In the genomic region with DNA sequence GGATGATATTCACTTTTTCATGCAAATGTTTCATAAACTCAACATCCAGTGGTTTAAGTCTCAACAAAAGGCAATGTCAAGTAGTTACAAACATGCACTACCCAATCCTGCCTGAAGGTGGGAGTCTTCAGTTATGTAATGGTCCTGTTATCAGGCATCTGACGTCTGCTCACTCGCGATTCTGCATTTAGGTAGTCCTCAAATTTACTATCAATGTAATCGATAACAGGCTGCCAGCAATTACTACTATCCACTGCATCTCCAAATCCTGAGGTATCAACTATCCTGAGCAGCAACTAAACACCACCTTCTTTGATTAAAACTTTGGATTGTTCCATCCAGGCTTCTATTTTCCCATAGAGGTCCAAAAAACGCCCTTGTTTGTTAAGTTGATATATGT, we compare ENCODE assay signal across 9 cellular contexts. TPM values are rescaled to one million over a fixed set of nuclear protein-coding genes. Genes with fewer than 3 reads are reported as not detected.
DNase-seq lines count a peak whose midpoint lies in the region; ATAC-seq and TF ChIP-seq lines count a peak whose summit lies in the region.
"Had no signal": no experiment of that assay in that cellular context is flagged by ENCODE, and none has a peak within 500 bp of the region (broad histone marks: within the 10 kb centered on the region; RNA-seq: fewer than 3 reads in every experiment).

No MANE protein-coding gene starts in this region.

- no peak overlapping the region for H4K8ac ChIP-seq in IMR-90 (ENCODE audit: low read depth in 2 of 2, low read length in 2 of 2)

- H3K36me3 ChIP-seq in IMR-90 (ENCODE audit: control insufficient read depth, insufficient read depth, low read length) (no peaks in the 10 kb centered on the region), SJSA1 (no peaks in the 10 kb centered on the region), body of pancreas (replicated peaks in 1 of 2; ENCODE audit: insufficient read depth in 1 of 2, low read depth in 2 of 2) (no peaks in the 10 kb centered on the region), kidney epithelial cell (ENCODE audit: control insufficient read depth, insufficient read depth, low read length) (no peaks in the 10 kb centered on the region)

- no peaks in the 10 kb centered on the region for H3K9me1 ChIP-seq in IMR-90 (ENCODE audit: insufficient read depth, low read length)

- CTCF ChIA-PET in IMR-90 (lab: Yijun Ruan, JAX): no interaction called here

- no peak overlapping the region for H3K4me2 ChIP-seq in IMR-90 (ENCODE audit: low read depth, low read length)

- no peak overlapping the region for H2BK120ac ChIP-seq in IMR-90 (ENCODE audit: low read depth, low read length)

- H2BK20ac ChIP-seq in IMR-90 (ENCODE audit: low read depth, low read length): no peak overlapping the region

- DNase-seq in DMS53 treated with DMSO at 0.1 percent for 48 hours (lab: John Stamatoyannopoulos, UW; ENCODE audit: unreplicated experiment): peak; percentile 3
- peak; percentile 47 for DNase-seq in IMR-90
- peak; percentile 12 to 48 for DNase-seq in SJSA1 (ENCODE audit: low read depth in 1 of 2, low spot score in 2 of 2)
- DNase-seq in body of pancreas: peak; percentile 52 to 61 (median 60)
- no peak for DNase-seq in kidney epithelial cell (ENCODE audit: low read depth)
- peak; percentile 21 for DNase-seq in stimulated activated CD4-positive, alpha-beta T cell treated with anti-CD3 and anti-CD28 coated beads, Interleukin-4, amount 100 ng/mL, for 4 hours
- DNase-seq in activated CD4-positive, CD25-positive, alpha-beta regulatory T cell treated with anti-CD3 and anti-CD28 coated beads, Interleukin-2, amount 50 U/mL, for 72 hours: no peak
- DNase-seq: activated naive CD8-positive, alpha-beta T cell treated with anti-CD3 and anti-CD28 coated beads, Interleukin-2, amount 10 ng/mL, durations not matched to agents 7 days and 5 days had no signal

- H4K20me1 ChIP-seq in IMR-90 (ENCODE audit: insufficient read depth, low read length): no peaks in the 10 kb centered on the region

- no peak overlapping the region for H2BK15ac ChIP-seq in IMR-90 (ENCODE audit: low read depth, low read length)

- H3K27ac ChIP-seq in IMR-90 (ENCODE audit: insufficient read depth, low read length): no peak overlapping the region
- no peak overlapping the region for H3K27ac ChIP-seq in SJSA1
- H3K27ac ChIP-seq in body of pancreas: no peak overlapping the region

- no peaks in the 10 kb centered on the region for H3K79me1 ChIP-seq in IMR-90 (ENCODE audit: low read depth in 1 of 2, low read length in 2 of 2)

- H2AK9ac ChIP-seq in IMR-90 (replicated peaks; ENCODE audit: low read depth, low read length, poor library complexity): no peak overlapping the region

- TF ChIP-seq RAD21 in IMR-90 (IDR thresholded peaks at IDR 0.05; ENCODE audit: low read length): peak; percentile 41; the same call in 1 of the 2 replicates

- no peaks in the 10 kb centered on the region for H3K4me1 ChIP-seq in IMR-90 (ENCODE audit: control insufficient read depth, insufficient read depth, low read length)
- H3K4me1 ChIP-seq in SJSA1 (replicated peaks): no peaks in the 10 kb centered on the region
- peaks cover 3% of the 10 kb centered on the region for H3K4me1 ChIP-seq in body of pancreas

- H3K18ac ChIP-seq in IMR-90 (ENCODE audit: low read depth, low read length): no peak overlapping the region

- TF ChIP-seq CTCF in IMR-90 (conservative IDR thresholded peaks at IDR 0.05; ENCODE audit: low read depth, low read length): peak; percentile 45
- TF ChIP-seq CTCF in body of pancreas (IDR thresholded peaks at IDR 0.05): peak; percentile 22 to 69 (median 59)
- peak; percentile 37 for TF ChIP-seq CTCF in kidney epithelial cell (IDR thresholded peaks at IDR 0.05; ENCODE audit: insufficient read depth, low read length, poor library complexity, severe bottlenecking)

- no peak overlapping the region for H2AK5ac ChIP-seq in IMR-90 (ENCODE audit: low read depth, low read length)

- no TSS peak for BruUV-seq in IMR-90 (replicated peaks; lab: Mats Ljungman, UMichigan)

- no peak overlapping the region for H3K23ac ChIP-seq in IMR-90 (ENCODE audit: low read depth, low read length)

- intact Hi-C loops in IMR-90 (cut with micrococcal nuclease): no loop called here
- intact Hi-C loops in body of pancreas (cut with DNase I): no loop called here

- ATAC-seq in IMR-90 (ENCODE audit: low read depth): peak; percentile 84
- no peak for ATAC-seq in body of pancreas
- no peak for ATAC-seq in GM18858 (IDR thresholded peaks at IDR 0.05; ENCODE audit: unreplicated experiment)

- H2AFZ ChIP-seq in IMR-90 (replicated peaks; ENCODE audit: low read length, poor library complexity): no peak overlapping the region

- H3K56ac ChIP-seq in IMR-90 (ENCODE audit: extremely low read depth, insufficient read depth, low read length): no peak overlapping the region

- no peak overlapping the region for H4K5ac ChIP-seq in IMR-90 (ENCODE audit: low read depth, low read length)

- H2BK5ac ChIP-seq in IMR-90 (ENCODE audit: low read depth, low read length, poor library complexity, severe bottlenecking): no peak overlapping the region

- whole genome bisulfite sequencing in IMR-90 (ENCODE audit: extremely low coverage in 2 of 2, insufficient read length in 1 of 2), 2 experiments: no CpG with 5 or more reads among the region's 5 CpGs
- WGBS in body of pancreas, 2 donors: 7 to 12% methylated on average over 2 to 5 of the region's 5 CpGs

- H4K91ac ChIP-seq in IMR-90 (ENCODE audit: insufficient read depth, low read depth, low read length): no peak overlapping the region

- H3K9ac ChIP-seq in IMR-90 (ENCODE audit: low read depth, low read length): no peak overlapping the region

- H3K14ac ChIP-seq in IMR-90 (replicated peaks; ENCODE audit: low read depth, low read length): no peak overlapping the region

- TF ChIP-seq POLR2A in IMR-90 (IDR thresholded peaks at IDR 0.05; ENCODE audit: low read depth, low read length) (no peak), body of pancreas (IDR thresholded peaks at IDR 0.05) (no peak)

- POLR2A ChIA-PET in IMR-90 (lab: Charles Lee; ENCODE audit: unreplicated experiment): no interaction called here

- H3K4me3 ChIP-seq in IMR-90 (ENCODE audit: insufficient read depth, low read depth, low read length): no peak overlapping the region
- H3K4me3 ChIP-seq in SJSA1: no peak overlapping the region
- H3K4me3 ChIP-seq in body of pancreas: no peak overlapping the region
- no peak overlapping the region for H3K4me3 ChIP-seq in kidney epithelial cell (ENCODE audit: low read depth, low read length)

- peaks cover 12% of the 10 kb centered on the region for H3K9me3 ChIP-seq in IMR-90 (ENCODE audit: control insufficient read depth, insufficient read depth, low read length)
- H3K9me3 ChIP-seq in SJSA1 (replicated peaks): no peaks in the 10 kb centered on the region
- H3K9me3 ChIP-seq in body of pancreas: no peaks in the 10 kb centered on the region

- no peaks in the 10 kb centered on the region for H3K27me3 ChIP-seq in IMR-90 (ENCODE audit: control insufficient read depth, insufficient read depth, low read length)
- H3K27me3 ChIP-seq in SJSA1 (replicated peaks): no peaks in the 10 kb centered on the region; the same call in 1 of the 2 replicates
- H3K27me3 ChIP-seq in body of pancreas: no peaks in the 10 kb centered on the region
- H3K27me3 ChIP-seq in kidney epithelial cell (ENCODE audit: control insufficient read depth, insufficient read depth, low read length): no peaks in the 10 kb centered on the region

- dilution Hi-C loops in IMR-90 (cut with HindIII; ENCODE audit: low sequenced_read_pairs, unreplicated experiment): no loop called here

- H3K4ac ChIP-seq in IMR-90 (ENCODE audit: low read depth, low read length): no peak overlapping the region

- in situ Hi-C loops in IMR-90 (cut with MboI; ENCODE audit: low sequenced_read_pairs): no loop called here

TF ChIP-seq in IMR-90, 13 proteins besides CTCF, POLR2A, EP300 and RAD21:
- TF ChIP-seq MXI1 (IDR thresholded peaks at IDR 0.05; ENCODE audit: borderline replicate concordance, low read depth, low read length) (no peak), NFE2L2 (IDR thresholded peaks at IDR 0.05; ENCODE audit: low read depth, low read length) (no peak), MAZ (IDR thresholded peaks at IDR 0.05; ENCODE audit: borderline replicate concordance, low read depth, low read length) (no peak), RFX5 (IDR thresholded peaks at IDR 0.05; ENCODE audit: low read depth, low read length) (no peak), BHLHE40 (IDR thresholded peaks at IDR 0.05; ENCODE audit: low read depth, low read length) (no peak), FOS (IDR thresholded peaks at IDR 0.05; ENCODE audit: low read depth, low read length) (no peak), CHD1 (IDR thresholded peaks at IDR 0.05; ENCODE audit: low read depth, low read length) (no peak), MAFK (IDR thresholded peaks at IDR 0.05; ENCODE audit: low read depth, low read length) (no peak), CEBPB (IDR thresholded peaks at IDR 0.05; ENCODE audit: low read depth, low read length) (no peak)
- TF ChIP-seq, protein P1, sequence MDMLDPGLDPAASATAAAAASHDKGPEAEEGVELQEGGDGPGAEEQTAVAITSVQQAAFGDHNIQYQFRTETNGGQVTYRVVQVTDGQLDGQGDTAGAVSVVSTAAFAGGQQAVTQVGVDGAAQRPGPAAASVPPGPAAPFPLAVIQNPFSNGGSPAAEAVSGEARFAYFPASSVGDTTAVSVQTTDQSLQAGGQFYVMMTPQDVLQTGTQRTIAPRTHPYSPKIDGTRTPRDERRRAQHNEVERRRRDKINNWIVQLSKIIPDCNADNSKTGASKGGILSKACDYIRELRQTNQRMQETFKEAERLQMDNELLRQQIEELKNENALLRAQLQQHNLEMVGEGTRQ (IDR thresholded peaks at IDR 0.05; ENCODE audit: low read depth, low read length): no peak
- TF ChIP-seq, protein P2, sequence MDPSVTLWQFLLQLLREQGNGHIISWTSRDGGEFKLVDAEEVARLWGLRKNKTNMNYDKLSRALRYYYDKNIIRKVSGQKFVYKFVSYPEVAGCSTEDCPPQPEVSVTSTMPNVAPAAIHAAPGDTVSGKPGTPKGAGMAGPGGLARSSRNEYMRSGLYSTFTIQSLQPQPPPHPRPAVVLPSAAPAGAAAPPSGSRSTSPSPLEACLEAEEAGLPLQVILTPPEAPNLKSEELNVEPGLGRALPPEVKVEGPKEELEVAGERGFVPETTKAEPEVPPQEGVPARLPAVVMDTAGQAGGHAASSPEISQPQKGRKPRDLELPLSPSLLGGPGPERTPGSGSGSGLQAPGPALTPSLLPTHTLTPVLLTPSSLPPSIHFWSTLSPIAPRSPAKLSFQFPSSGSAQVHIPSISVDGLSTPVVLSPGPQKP (IDR thresholded peaks at IDR 0.05; ENCODE audit: borderline replicate concordance, low read depth, low read length): no peak
TF ChIP-seq in IMR-90: peak in this region for 0.

RNA-seq across cellular contexts. Expression of a gene that starts 51.2 kb away (rescaled TPM):
- total RNA-seq in IMR-90 (2012; rRNA removed): not detected in 2 replicates
- not detected in 2 replicates for polyA plus RNA-seq in IMR-90 (2012; rRNA removed)
- polyA plus RNA-seq in IMR-90 (2012; cell fraction: cytosol; rRNA removed): 0.06 TPM in 1 of 2 replicates, not detected in the other
- not detected in 2 replicates for polyA plus RNA-seq in IMR-90 (2012; cell fraction: nucleus; rRNA removed; ENCODE audit: low replicate concordance)
- not detected in 2 replicates for total RNA-seq in SJSA1 (2014; rRNA removed; shearing (Covaris generic))
- total RNA-seq in body of pancreas: under 1 TPM in 1 of 2 donors, not detected in 1; 0.26 TPM
- not detected in 2 replicates for total RNA-seq in kidney epithelial cell
- total RNA-seq: activated naive CD8-positive, alpha-beta T cell treated with anti-CD3 and anti-CD28 coated beads, Interleukin-2, amount 10 ng/mL, durations not matched to agents 7 days and 5 days had no signal

Comparison
In these comparisons a context has a peak if more than half of its experiments do, and no peak if none do; other contexts are left out.
1. DNase-seq: peak in DMS53 treated with DMSO at 0.1 percent for 48 hours (single experiment), IMR-90 (single experiment), SJSA1 (2 of 2), body of pancreas (4 of 4) and stimulated activated CD4-positive, alpha-beta T cell treated with anti-CD3 and anti-CD28 coated beads, Interleukin-4, amount 100 ng/mL, for 4 hours (2 of 2); none in kidney epithelial cell (single experiment) and activated CD4-positive, CD25-positive, alpha-beta regulatory T cell treated with anti-CD3 and anti-CD28 coated beads, Interleukin-2, amount 50 U/mL, for 72 hours (single experiment).
2. Peak in every context shown above with its lines, with median percentiles within 50 percentile points of each other: CTCF ChIP-seq.